9 cellular contexts compared by ENCODE assay signal in genomic region chr5:136686192-136686872, GRCh38.
A peak's percentile ranks its signal among the peaks of the same experiment; 100 is the strongest.
DNase-seq lines count a peak whose midpoint lies in the region; ATAC-seq and TF ChIP-seq lines count a peak whose summit lies in the region.
"Had no signal": no experiment of that assay in that cellular context is flagged by ENCODE, and none has a peak within 500 bp of the region (broad histone marks: within the 10 kb centered on the region; RNA-seq: fewer than 3 reads in every experiment).

No MANE protein-coding gene starts in this region.

- peaks cover 5% of the 10 kb centered on the region for H3K27me3 Mint-ChIP-seq in HFFc6 (ENCODE audit: insufficient read depth)

- no peak overlapping the region; the same call in 1 of the 2 replicates for H3K27ac Mint-ChIP-seq in HFFc6
- H3K27ac Mint-ChIP-seq: memory B cell had no signal

- no peak overlapping the region for H3K4me3 Mint-ChIP-seq in HFFc6
- H3K4me3 Mint-ChIP-seq: memory B cell had no signal

- peak; percentile 50 for DNase-seq in Caki2 (ENCODE audit: low read depth)
- DNase-seq in HFFc6, result peak; percentile 81
- DNase-seq in SW 1271 (lab: John Stamatoyannopoulos, UW), result peak; percentile 15 to 44
- DNase-seq in iPS-NIHi7 (ENCODE audit: extremely low spot score), result peak; percentile 65
- DNase-seq in midbrain (lab: John Stamatoyannopoulos, UW), result no peak

- ATAC-seq in HG02610 (IDR thresholded peaks at IDR 0.05; ENCODE audit: unreplicated experiment) (no peak), HG02588 (IDR thresholded peaks at IDR 0.05; ENCODE audit: unreplicated experiment) (no peak), HG03045 (IDR thresholded peaks at IDR 0.05; ENCODE audit: unreplicated experiment) (no peak)

- peaks cover 5% of the 10 kb centered on the region; the same call in 1 of the 2 replicates for H3K36me3 Mint-ChIP-seq in HFFc6 (ENCODE audit: low read depth)
- H3K36me3 Mint-ChIP-seq: memory B cell had no signal

- peak; percentile 79 for TF ChIP-seq CTCF in HFFc6 (IDR thresholded peaks at IDR 0.05)

- peaks cover 15% of the 10 kb centered on the region for H3K9me3 Mint-ChIP-seq in HFFc6

- in situ Hi-C loops in Caki2 (cut with HindIII; ENCODE audit: low pct_unique_long_range_greater_than_20kb, low sequenced_read_pairs), result no loop called here

- H3K4me1 Mint-ChIP-seq in HFFc6 (ENCODE audit: low read depth), result peaks cover 15% of the 10 kb centered on the region; the same call in 1 of the 2 replicates
- H3K4me1 Mint-ChIP-seq: memory B cell had no signal
